ENCODE assay signal across 10 cellular contexts in genomic region chr1:33001282-33001681, GRCh38. TPM values are rescaled to one million over a fixed set of nuclear protein-coding genes. Genes with fewer than 3 reads are reported as not detected.
A peak's percentile ranks its signal among the peaks of the same experiment; 100 is the strongest.
DNase-seq lines count a peak whose midpoint lies in the region; ATAC-seq, FAIRE-seq and TF ChIP-seq lines count a peak whose summit lies in the region.
"Had no signal": no experiment of that assay in that cellular context is flagged by ENCODE, and none has a peak within 500 bp of the region (broad histone marks: within the 10 kb centered on the region; RNA-seq: fewer than 3 reads in every experiment).

No MANE protein-coding gene starts in this region.

- no peaks in the 10 kb centered on the region for H3K9me2 ChIP-seq in Loucy (replicated peaks; ENCODE audit: low read depth, low read length)

- no peaks in the 10 kb centered on the region for H3K27me3 Mint-ChIP-seq in neural crest cell (ENCODE audit: low read depth)

- H3K9me3 Mint-ChIP-seq in neural crest cell = no peaks in the 10 kb centered on the region

- TF ChIP-seq RAD21 in K562 (CRISPR knock-in tag; conservative IDR thresholded peaks at IDR 0.05 in 1 of 2, IDR thresholded peaks at IDR 0.05 in 1 of 2) = no peak

- H3F3A ChIP-seq in Loucy (ENCODE audit: low read depth) = no peaks in the 10 kb centered on the region

- peaks cover 7% of the 10 kb centered on the region for H3K9me1 ChIP-seq in K562 (ENCODE audit: control insufficient read depth, insufficient read depth, low read length)

- POLR2A ChIA-PET in K562 (lab: Yijun Ruan, JAX) = interaction anchor here (0.6 to 2.4 kb wide), 8 partner anchors 8 to 108 kb away, joined by 3 to 13 read pairs (median 4); no protein-coding TSS in a partner anchor

- H2AFZ ChIP-seq in Loucy (ENCODE audit: low read length) (no peak overlapping the region), K562 (ENCODE audit: low read depth, low read length) (no peak overlapping the region)

- H3K4me2 ChIP-seq in Loucy (ENCODE audit: low read depth, low read length, poor library complexity, severe bottlenecking) (no peak overlapping the region), K562 (ENCODE audit: insufficient read depth, low read length) (no peak overlapping the region)

- 88% methylated on average over 2 of the region's 2 CpGs for WGBS in K562 (ENCODE audit: insufficient coverage, low coverage, missing lambda C conversion rate)

- peaks cover 3% of the 10 kb centered on the region for H3K36me3 Mint-ChIP-seq in neural crest cell (ENCODE audit: low read depth)

- H3K4me1 Mint-ChIP-seq in neural crest cell = peaks cover 34% of the 10 kb centered on the region

- in situ Hi-C loops in K562 (cut with MboI) = no loop called here
- in situ Hi-C loops in GM13976 (cut with MboI; ENCODE audit: low sequenced_read_pairs, unreplicated experiment) = loop anchor here (10.0 kb wide), 1 partner anchor 66 kb away; no protein-coding TSS in a partner anchor

- H3K4me3 Mint-ChIP-seq in neural crest cell = no peak overlapping the region

- no peaks in the 10 kb centered on the region for H3K27me3 ChIP-seq in Loucy (ENCODE audit: insufficient read depth, low read length, poor library complexity, severe bottlenecking)
- H3K27me3 ChIP-seq in K562 (ENCODE audit: control insufficient read depth in 2 of 2, insufficient read depth in 2 of 2, low read length in 2 of 2) = no peaks in the 10 kb centered on the region

- H3K9me3 ChIP-seq in Loucy (ENCODE audit: insufficient read depth, low read depth, low read length) (no peaks in the 10 kb centered on the region), K562 (replicated peaks; ENCODE audit: control insufficient read depth, insufficient read depth, low read depth, low read length) (no peaks in the 10 kb centered on the region)

- TF ChIP-seq CTCF in Loucy (conservative IDR thresholded peaks at IDR 0.05; ENCODE audit: low read length) (peak; percentile 57), K562 (IDR thresholded peaks at IDR 0.05 in 2 of 3, conservative IDR thresholded peaks at IDR 0.05 in 1 of 3; ENCODE audit: insufficient read depth in 2 of 3, low read depth in 1 of 3, low read length in 3 of 3) (peak; percentile 21 to 49 (median 34); a peak in 5 of 6 replicates), neural crest cell (conservative IDR thresholded peaks at IDR 0.05) (peak; percentile 31), GM13976 (IDR thresholded peaks at IDR 0.05; ENCODE audit: borderline replicate concordance, control extremely low read depth, extremely low read depth, insufficient read depth, missing control alignments) (no peak)

- FAIRE-seq in K562 (lab: Jason Lieb, UNC) = no peak

- H3K36me3 ChIP-seq in Loucy (ENCODE audit: insufficient read depth, low read length) (no peaks in the 10 kb centered on the region), K562 (ENCODE audit: control insufficient read depth, insufficient read depth, low read length) (peaks cover 27% of the 10 kb centered on the region; the same call in 2 of the 3 replicates)

- TF ChIP-seq POLR2A in K562 (conservative IDR thresholded peaks at IDR 0.05) = no peak

- H3K79me2 ChIP-seq in Loucy (ENCODE audit: insufficient read depth, low read length) (no peaks in the 10 kb centered on the region), K562 (ENCODE audit: control insufficient read depth, insufficient read depth, low read length) (peaks cover 3% of the 10 kb centered on the region; the same call in 2 of the 3 replicates)

- no peak overlapping the region for H3K4me3 ChIP-seq in Loucy (ENCODE audit: low read length, poor library complexity, severe bottlenecking)
- H3K4me3 ChIP-seq in K562 = no peak overlapping the region

- H3K4me1 ChIP-seq in Loucy (ENCODE audit: insufficient read depth, low read length, poor library complexity, severe bottlenecking) = peaks cover 14% of the 10 kb centered on the region
- peaks cover 4 to 28% of the 10 kb centered on the region in 2 experiments for H3K4me1 ChIP-seq in K562 (replicated peaks in 1 of 2; ENCODE audit: control insufficient read depth in 2 of 2, insufficient read depth in 2 of 2, low read length in 2 of 2)

- no peak overlapping the region for H3K27ac ChIP-seq in K562 (ENCODE audit: extremely low read depth, low read depth, low read length)

- no peak overlapping the region for H3K27ac Mint-ChIP-seq in neural crest cell (ENCODE audit: unreplicated experiment)

- DNase-seq in NCI-H82 (lab: John Stamatoyannopoulos, UW) (peak; percentile 57), NCI-H82 treated with DMSO at 0.1 percent for 48 hours (lab: John Stamatoyannopoulos, UW; ENCODE audit: unreplicated experiment) (no peak), K562 (ENCODE audit: extremely low read depth in 1 of 4, low spot score in 3 of 4) (peak in 2 of 4 experiments; percentile 52 to 53), neural crest cell (ENCODE audit: low read depth, low spot score) (no peak), globus pallidus (ENCODE audit: low spot score) (no peak), NCI-H187 treated with DMSO at 0.1 percent for 48 hours (lab: John Stamatoyannopoulos, UW) (no peak), GM13976 (ENCODE audit: low spot score) (no peak)
- DNase-seq: amniotic stem cell, NCI-H2227 treated with DMSO at 0.1 percent for 48 hours had no signal

- TF ChIP-seq EP300 in K562 (IDR thresholded peaks at IDR 0.05; ENCODE audit: low read length) = no peak

- H3K9ac ChIP-seq in Loucy (ENCODE audit: low read depth, low read length, poor library complexity, severe bottlenecking) (no peak overlapping the region), K562 (ENCODE audit: insufficient read depth in 1 of 2, low read depth in 2 of 2, low read length in 2 of 2) (no peak overlapping the region)

- intact Hi-C loops in K562 (cut with micrococcal nuclease) = no loop called here

- ATAC-seq in K562 = peak; percentile 49

- BruUV-seq in K562 (replicated peaks; lab: Mats Ljungman, UMichigan) = no TSS peak

- no peaks in the 10 kb centered on the region for H4K20me1 ChIP-seq in Loucy (ENCODE audit: insufficient read depth, low read length, poor library complexity, severe bottlenecking)
- H4K20me1 ChIP-seq in K562 (replicated peaks; ENCODE audit: control insufficient read depth, insufficient read depth, low read length) = peaks cover 36% of the 10 kb centered on the region

- CTCF ChIA-PET in K562 (lab: Yijun Ruan, JAX; ENCODE audit: low intra/inter-chr PET ratio) = no interaction called here

TF ChIP-seq in K562, 482 proteins besides CTCF, POLR2A, EP300 and RAD21 (continues in another document):
- 0 out of 2 replicates have a peak, but pooled peaks have one; percentile 8 for TF ChIP-seq POLR2G (IDR thresholded peaks at IDR 0.05; ENCODE audit: low read depth, low read length)

RNA-seq across cellular contexts. Expression of gene AK2, which starts 35.4 kb away (rescaled TPM):
- 308 and 373 TPM in 2 replicates for total RNA-seq in K562 (2011; cell fraction: chromatin; rRNA removed; ENCODE audit: low replicate concordance)
- total RNA-seq in K562 (2011; cell fraction: nucleolus; rRNA removed) = 190 and 213 TPM in 2 replicates
- total RNA-seq in K562 (2011; cell fraction: nucleoplasm; rRNA removed) = 283 and 338 TPM in 2 replicates
- 349 and 444 TPM in 2 replicates for total RNA-seq in K562 (2014; rRNA removed)
- 456 and 483 TPM in 2 replicates for total RNA-seq in K562 (2014; rRNA removed; fragmentation: Illumina TruSeq; extraction: Trizol)
- 490 and 510 TPM in 2 replicates for total RNA-seq in K562 (2015; rRNA removed; fragmentation: Illumina TruSeq; extraction: Trizol)
- total RNA-seq in K562 (2021) = 509 and 517 TPM in 2 replicates
- 447 and 549 TPM in 2 replicates for polyA plus RNA-seq in K562 (2011; rRNA removed)
- polyA plus RNA-seq in K562 (2011; cell fraction: cytosol; rRNA removed) = 383 and 522 TPM in 2 replicates
- polyA plus RNA-seq in K562 (2011; cell fraction: nucleus; rRNA removed) = 310 and 377 TPM in 2 replicates
- 354 and 451 TPM in 2 replicates for polyA plus RNA-seq in K562 (2012)
- polyA plus RNA-seq in K562 (2014; fragmentation: Illumina TruSeq; extraction: Trizol) = 802 and 1,050 TPM in 2 replicates
- polyA plus RNA-seq in K562 (2014; fragmentation: Nextera tagmentation; extraction: Ambion mirVana) = 100 to 1,000 TPM; 105 to 140 TPM
- polyA plus RNA-seq in K562 (2014; rRNA removed) = 512 and 577 TPM in 2 replicates
- 247 and 258 TPM in 2 replicates for polyA minus RNA-seq in K562 (2011; rRNA and poly(A)+ RNA removed)
- polyA minus RNA-seq in K562 (2011; cell fraction: cytosol; rRNA and poly(A)+ RNA removed) = 169 and 177 TPM in 2 replicates
- polyA minus RNA-seq in K562 (2011; cell fraction: nucleus; rRNA and poly(A)+ RNA removed) = 101 and 183 TPM in 2 replicates
- 134 and 135 TPM in 2 replicates for total RNA-seq in neural crest cell

RNA-seq across cellular contexts. Expression of gene RNF19B, which starts 36.7 kb away (rescaled TPM):
- total RNA-seq in K562 (2011; cell fraction: chromatin; rRNA removed; ENCODE audit: low replicate concordance) = 7.2 and 10.6 TPM in 2 replicates
- total RNA-seq in K562 (2011; cell fraction: nucleolus; rRNA removed) = 7.9 and 11.3 TPM in 2 replicates
- 6.7 and 7.8 TPM in 2 replicates for total RNA-seq in K562 (2011; cell fraction: nucleoplasm; rRNA removed)
- total RNA-seq in K562 (2014; rRNA removed) (9.6 and 11.8 TPM in 2 replicates), K562 (2014; rRNA removed; fragmentation: Illumina TruSeq; extraction: Trizol) (9.1 and 10.2 TPM in 2 replicates), K562 (2015; rRNA removed; fragmentation: Illumina TruSeq; extraction: Trizol) (10.5 and 10.9 TPM in 2 replicates), K562 (2021) (14.9 TPM in 2 replicates), neural crest cell (14.9 and 16.0 TPM in 2 replicates)
- polyA plus RNA-seq in K562 (2011; rRNA removed) (10.2 and 14.3 TPM in 2 replicates), K562 (2014; fragmentation: Illumina TruSeq; extraction: Trizol) (14.1 and 14.6 TPM in 2 replicates), K562 (2014; fragmentation: Nextera tagmentation; extraction: Ambion mirVana) (1 to 10 TPM; 2.6 to 2.8 TPM), K562 (2014; rRNA removed) (10.1 and 11.6 TPM in 2 replicates)
- 9.9 and 11.1 TPM in 2 replicates for polyA plus RNA-seq in K562 (2011; cell fraction: cytosol; rRNA removed)
- 5.4 and 6.0 TPM in 2 replicates for polyA plus RNA-seq in K562 (2011; cell fraction: nucleus; rRNA removed)
- 12.3 and 15.2 TPM in 2 replicates for polyA plus RNA-seq in K562 (2012)
- polyA minus RNA-seq in K562 (2011; rRNA and poly(A)+ RNA removed) = 18.7 and 25.2 TPM in 2 replicates
- polyA minus RNA-seq in K562 (2011; cell fraction: cytosol; rRNA and poly(A)+ RNA removed) = 7.8 and 11.6 TPM in 2 replicates
- polyA minus RNA-seq in K562 (2011; cell fraction: nucleus; rRNA and poly(A)+ RNA removed) = 4.7 and 7.8 TPM in 2 replicates
